ENCODE assay signal across 8 cellular contexts in the genomic region with DNA sequence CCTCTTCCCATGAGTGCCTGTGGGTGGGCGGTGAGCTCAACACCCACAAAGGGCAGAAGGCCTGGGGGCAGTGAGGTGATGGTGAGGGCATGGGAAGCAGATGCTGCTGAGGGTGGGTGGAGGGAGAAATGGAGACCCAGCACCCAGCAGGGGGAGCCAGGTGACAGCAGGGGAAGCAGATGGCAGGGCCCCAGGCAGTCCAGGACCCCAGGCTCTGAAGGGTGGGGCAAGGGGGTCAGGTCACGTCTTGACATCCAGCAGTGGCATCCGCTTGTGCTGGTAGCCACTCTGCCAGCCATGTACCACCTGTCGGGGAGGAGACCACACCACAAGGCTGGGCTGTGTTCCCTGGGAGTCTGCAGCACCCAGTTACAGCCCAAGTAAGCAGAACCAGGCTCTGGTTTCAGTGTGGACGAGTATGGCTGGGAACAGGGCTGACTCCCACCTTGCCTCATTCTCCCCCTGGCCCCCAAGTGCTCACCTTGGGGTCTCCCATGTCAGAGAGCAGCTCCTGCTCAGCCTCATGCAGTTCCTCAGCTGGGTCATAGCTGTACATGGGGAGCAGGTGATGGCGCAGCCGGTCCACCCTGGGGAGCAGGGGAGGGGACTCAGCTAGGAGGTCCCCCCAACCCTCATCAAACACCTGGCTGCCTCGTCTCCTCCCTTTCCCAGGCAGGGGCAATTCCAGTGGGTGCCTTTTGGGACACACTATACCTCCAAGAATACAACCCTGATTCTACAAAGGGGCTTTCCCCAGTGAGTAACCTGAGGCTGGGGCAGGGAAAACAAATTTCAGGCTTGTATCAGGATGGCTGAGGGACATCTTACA. TPM values are rescaled to one million over a fixed set of nuclear protein-coding genes. Genes with fewer than 3 reads are reported as not detected.
A peak's percentile ranks its signal among the peaks of the same experiment; 100 is the strongest.
DNase-seq lines count a peak whose midpoint lies in the region; ATAC-seq and TF ChIP-seq lines count a peak whose summit lies in the region.

No MANE protein-coding gene starts in this region.

- H3K4me1 Mint-ChIP-seq in activated CD4-positive, alpha-beta memory T cell treated with anti-CD3 and anti-CD28 coated beads, Interleukin-2, amount 10 ng/mL, durations not matched to agents 7 days and 5 days = peaks cover 70% of the 10 kb centered on the region

- H3K4me3 ChIP-seq in esophagus muscularis mucosa = no peak overlapping the region

- TF ChIP-seq CTCF in esophagus muscularis mucosa (IDR thresholded peaks at IDR 0.05) = peak; percentile 11 to 17 (median 15)

- CTCF ChIA-PET in activated CD4-positive, alpha-beta memory T cell treated with anti-CD3 and anti-CD28 coated beads, Interleukin-2, amount 10 ng/mL, durations not matched to agents 7 days and 5 days (lab: Charles Lee) = interaction anchor here (1.0 to 4.4 kb wide), 2 partner anchors 167 to 168 kb away, joined by 3 to 71 read pairs; no protein-coding TSS in a partner anchor

- no peaks in the 10 kb centered on the region for H3K27me3 Mint-ChIP-seq in activated CD4-positive, alpha-beta memory T cell treated with anti-CD3 and anti-CD28 coated beads, Interleukin-2, amount 10 ng/mL, durations not matched to agents 7 days and 5 days

- peak overlapping the region; percentile 63 for H3K27ac Mint-ChIP-seq in activated CD4-positive, alpha-beta memory T cell treated with anti-CD3 and anti-CD28 coated beads, Interleukin-2, amount 10 ng/mL, durations not matched to agents 7 days and 5 days

- no peaks in the 10 kb centered on the region for H3K9me3 ChIP-seq in esophagus muscularis mucosa

- peak; percentile 69 for DNase-seq in Right ventricle myocardium inferior (ENCODE audit: missing footprints)
- DNase-seq in cardiac septum (ENCODE audit: low spot score) = no peak
- peak; percentile 75 for DNase-seq in NCI-H1694 (lab: John Stamatoyannopoulos, UW)
- peak; percentile 53 for DNase-seq in activated CD4-positive, alpha-beta memory T cell treated with anti-CD3 and anti-CD28 coated beads, Interleukin-2, amount 10 ng/mL, durations not matched to agents 7 days and 5 days
- no peak for DNase-seq in esophagus muscularis mucosa (ENCODE audit: extremely low spot score)
- peak; percentile 39 to 52 for DNase-seq in stimulated activated CD4-positive, alpha-beta T cell treated with anti-CD3 and anti-CD28 coated beads, Interleukin-1b, Interleukin-23, amount 100 ng/mL, for 4 hours (ENCODE audit: low read depth in 2 of 2)
- DNase-seq in NCI-H2107 (lab: John Stamatoyannopoulos, UW) = no peak

- peak overlapping the region in 3 of 4 donors; percentile 84 to 91 (median 89) for H3K27ac ChIP-seq in esophagus muscularis mucosa (replicated peaks in 1 of 4)

- H3K9me3 Mint-ChIP-seq in activated CD4-positive, alpha-beta memory T cell treated with anti-CD3 and anti-CD28 coated beads, Interleukin-2, amount 10 ng/mL, durations not matched to agents 7 days and 5 days = no peaks in the 10 kb centered on the region

- ATAC-seq in Right ventricle myocardium inferior = no peak
- ATAC-seq in HG03442 (IDR thresholded peaks at IDR 0.05; ENCODE audit: unreplicated experiment) = no peak

- TF ChIP-seq EP300 in esophagus muscularis mucosa (IDR thresholded peaks at IDR 0.05) = no peak

- peaks cover 36% of the 10 kb centered on the region for H3K36me3 Mint-ChIP-seq in activated CD4-positive, alpha-beta memory T cell treated with anti-CD3 and anti-CD28 coated beads, Interleukin-2, amount 10 ng/mL, durations not matched to agents 7 days and 5 days (ENCODE audit: low read depth)

- no peak for TF ChIP-seq POLR2A in esophagus muscularis mucosa (IDR thresholded peaks at IDR 0.05; ENCODE audit: low read depth)

- POLR2A ChIA-PET in activated CD4-positive, alpha-beta memory T cell treated with anti-CD3 and anti-CD28 coated beads, Interleukin-2, amount 10 ng/mL, durations not matched to agents 7 days and 5 days (lab: Charles Lee) = interaction anchor here (0.9 to 4.4 kb wide), 6 partner anchors 8 to 179 kb away, joined by 3 to 47 read pairs (median 6); a partner anchor contains a TSS

- 73% methylated on average over 4 of the region's 8 CpGs for WGBS in esophagus muscularis mucosa

- peaks cover 0 to 12% (median 8%) of the 10 kb centered on the region in 4 donors for H3K36me3 ChIP-seq in esophagus muscularis mucosa

- no peaks in the 10 kb centered on the region for H3K27me3 ChIP-seq in esophagus muscularis mucosa

- H3K4me1 ChIP-seq in esophagus muscularis mucosa = peaks cover 33 to 56% (median 45%) of the 10 kb centered on the region in 4 donors

- H3K4me3 Mint-ChIP-seq in activated CD4-positive, alpha-beta memory T cell treated with anti-CD3 and anti-CD28 coated beads, Interleukin-2, amount 10 ng/mL, durations not matched to agents 7 days and 5 days = peak overlapping the region; percentile 55

- intact Hi-C loops in Right ventricle myocardium inferior (cut with DNase I) = loop anchor here (5.0 kb wide), 1 partner anchor 361 kb away; no protein-coding TSS in a partner anchor
- intact Hi-C loops in cardiac septum (cut with DNase I) = loop anchor here (5.0 kb wide), 1 partner anchor 49 kb away; no protein-coding TSS in a partner anchor
- intact Hi-C loops in esophagus muscularis mucosa (cut with DNase I) = loop anchor here (10.0 kb wide), 1 partner anchor 358 kb away; no protein-coding TSS in a partner anchor

RNA-seq across cellular contexts. Expression of a gene that starts 2.0 kb away (rescaled TPM):
- total RNA-seq in Right ventricle myocardium inferior (20.7 TPM), cardiac septum (27.1 TPM), esophagus muscularis mucosa (10 to 100 TPM; 21.2 to 26.3 (median 23.4) TPM)
- total RNA-seq in activated CD4-positive, alpha-beta memory T cell treated with anti-CD3 and anti-CD28 coated beads, Interleukin-2, amount 10 ng/mL, durations not matched to agents 7 days and 5 days = 10 to 100 TPM; 38.3 to 38.4 TPM

RNA-seq across cellular contexts. Expression of a gene that starts 10.1 kb away (rescaled TPM):
- total RNA-seq in Right ventricle myocardium inferior (44.4 TPM), cardiac septum (36.4 TPM), esophagus muscularis mucosa (10 to 100 TPM in 3 of 4 donors, 1 to 10 TPM in 1; 8.3 to 27.2 (median 17.5) TPM)
- total RNA-seq in activated CD4-positive, alpha-beta memory T cell treated with anti-CD3 and anti-CD28 coated beads, Interleukin-2, amount 10 ng/mL, durations not matched to agents 7 days and 5 days = 100 to 1,000 TPM; 269 to 282 TPM

Comparison
In these comparisons a context has a peak if more than half of its experiments do, and no peak if none do; other contexts are left out.
1. DNase-seq: peak in Right ventricle myocardium inferior (single experiment), NCI-H1694 (single experiment), activated CD4-positive, alpha-beta memory T cell treated with anti-CD3 and anti-CD28 coated beads, Interleukin-2, amount 10 ng/mL, durations not matched to agents 7 days and 5 days (single experiment) and stimulated activated CD4-positive, alpha-beta T cell treated with anti-CD3 and anti-CD28 coated beads, Interleukin-1b, Interleukin-23, amount 100 ng/mL, for 4 hours (2 of 2); none in cardiac septum (single experiment), esophagus muscularis mucosa (single experiment) and NCI-H2107 (single experiment).